In the genomic region with DNA sequence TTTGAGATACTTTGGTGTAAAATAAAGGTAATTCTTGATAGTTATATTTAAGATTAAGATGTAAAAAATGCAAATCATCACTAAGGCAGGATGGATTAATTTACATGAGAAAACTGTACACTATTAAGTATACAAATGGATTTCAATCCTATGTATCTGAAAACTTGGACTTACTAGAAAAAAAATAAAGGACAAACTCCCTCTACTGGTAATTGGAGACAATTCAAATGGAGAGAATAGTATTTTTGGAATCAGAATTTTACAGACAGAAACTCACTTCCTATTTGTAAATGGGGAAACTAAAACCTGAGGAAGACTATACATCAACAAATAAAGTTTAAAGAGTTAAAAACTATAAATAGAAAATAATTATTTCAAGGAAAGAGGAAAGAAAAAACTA, we compare ENCODE assay signal across 9 cellular contexts.
DNase-seq lines count a peak whose midpoint lies in the region; ATAC-seq and TF ChIP-seq lines count a peak whose summit lies in the region.
"Had no signal": no experiment of that assay in that cellular context is flagged by ENCODE, and none has a peak within 500 bp of the region (broad histone marks: within the 10 kb centered on the region; RNA-seq: fewer than 3 reads in every experiment).

No MANE protein-coding gene starts in this region.

- H2AFZ ChIP-seq in neural progenitor cell (replicated peaks) = no peak overlapping the region

- H3K36me3 Mint-ChIP-seq in neural progenitor cell = peaks cover 13% of the 10 kb centered on the region

- no peak for TF ChIP-seq POLR2A in NB4 (IDR thresholded peaks at IDR 0.05; ENCODE audit: extremely low read depth, insufficient read length)

- no peak overlapping the region for H3K9ac ChIP-seq in neural progenitor cell

- no peaks in the 10 kb centered on the region for H3K4me1 Mint-ChIP-seq in neural progenitor cell

- no peaks in the 10 kb centered on the region for H3K79me2 ChIP-seq in neural progenitor cell (ENCODE audit: low read depth)

- DNase-seq in EL (peak; percentile 29), NB4 (ENCODE audit: low read depth) (peak; percentile 46), choroid plexus epithelial cell (ENCODE audit: low read depth) (peak; percentile 54), neural progenitor cell (ENCODE audit: low spot score) (no peak), SHP77 (lab: John Stamatoyannopoulos, UW) (no peak), NCI-H2196 (lab: John Stamatoyannopoulos, UW; ENCODE audit: unreplicated experiment) (no peak)
- DNase-seq in activated CD4-positive, alpha-beta T cell treated with anti-CD3 and anti-CD28 coated beads for 4 hours = no peak
- DNase-seq: ovary had no signal

- no peaks in the 10 kb centered on the region for H4K20me1 ChIP-seq in neural progenitor cell (ENCODE audit: low read depth)

- H3K4me2 ChIP-seq in neural progenitor cell = no peak overlapping the region

- no peaks in the 10 kb centered on the region for H3K9me3 Mint-ChIP-seq in neural progenitor cell

- H3K4me3 Mint-ChIP-seq in neural progenitor cell = no peak overlapping the region

- no peaks in the 10 kb centered on the region for H3K9me3 ChIP-seq in neural progenitor cell (ENCODE audit: low read depth)
- H3K9me3 ChIP-seq: ovary had no signal

- peaks cover 4% of the 10 kb centered on the region for H3K36me3 ChIP-seq in neural progenitor cell
- H3K36me3 ChIP-seq: ovary had no signal

- H3K27ac ChIP-seq in neural progenitor cell = no peak overlapping the region
- H3K27ac ChIP-seq: ovary had no signal

- no peaks in the 10 kb centered on the region for H3K27me3 Mint-ChIP-seq in neural progenitor cell (ENCODE audit: insufficient read depth, low read depth)

- no peak overlapping the region for H3K27ac Mint-ChIP-seq in neural progenitor cell

- no peak for TF ChIP-seq CTCF in NB4 (IDR thresholded peaks at IDR 0.05; ENCODE audit: low read depth, low read length)
- TF ChIP-seq CTCF in choroid plexus epithelial cell (conservative IDR thresholded peaks at IDR 0.05; ENCODE audit: low read depth, low read length) = peak; percentile 54
- peak; percentile 60 for TF ChIP-seq CTCF in neural progenitor cell (IDR thresholded peaks at IDR 0.05)

- peaks cover 8% of the 10 kb centered on the region for H3F3A ChIP-seq in neural progenitor cell (ENCODE audit: low read depth)

- no peak for ATAC-seq in HG02938 (IDR thresholded peaks at IDR 0.05; ENCODE audit: unreplicated experiment)

- H3K4me1 ChIP-seq in neural progenitor cell = no peaks in the 10 kb centered on the region

- H3K27me3 ChIP-seq in neural progenitor cell = no peaks in the 10 kb centered on the region
- H3K27me3 ChIP-seq: ovary had no signal

- H3K4me3 ChIP-seq in NB4 (ENCODE audit: low read depth, low read length) (no peak overlapping the region), choroid plexus epithelial cell (ENCODE audit: low read depth, low read length) (no peak overlapping the region), neural progenitor cell (no peak overlapping the region)
- H3K4me3 ChIP-seq: ovary had no signal

Comparison
In these comparisons a context has a peak if more than half of its experiments do, and no peak if none do; other contexts are left out.
1. DNase-seq: peak in EL (single experiment), NB4 (single experiment) and choroid plexus epithelial cell (single experiment); none in neural progenitor cell (single experiment), SHP77 (0 of 2), NCI-H2196 (single experiment) and activated CD4-positive, alpha-beta T cell treated with anti-CD3 and anti-CD28 coated beads for 4 hours (0 of 2).